Comparison of ENCODE assay signal across 1 cellular context in the genomic region with DNA sequence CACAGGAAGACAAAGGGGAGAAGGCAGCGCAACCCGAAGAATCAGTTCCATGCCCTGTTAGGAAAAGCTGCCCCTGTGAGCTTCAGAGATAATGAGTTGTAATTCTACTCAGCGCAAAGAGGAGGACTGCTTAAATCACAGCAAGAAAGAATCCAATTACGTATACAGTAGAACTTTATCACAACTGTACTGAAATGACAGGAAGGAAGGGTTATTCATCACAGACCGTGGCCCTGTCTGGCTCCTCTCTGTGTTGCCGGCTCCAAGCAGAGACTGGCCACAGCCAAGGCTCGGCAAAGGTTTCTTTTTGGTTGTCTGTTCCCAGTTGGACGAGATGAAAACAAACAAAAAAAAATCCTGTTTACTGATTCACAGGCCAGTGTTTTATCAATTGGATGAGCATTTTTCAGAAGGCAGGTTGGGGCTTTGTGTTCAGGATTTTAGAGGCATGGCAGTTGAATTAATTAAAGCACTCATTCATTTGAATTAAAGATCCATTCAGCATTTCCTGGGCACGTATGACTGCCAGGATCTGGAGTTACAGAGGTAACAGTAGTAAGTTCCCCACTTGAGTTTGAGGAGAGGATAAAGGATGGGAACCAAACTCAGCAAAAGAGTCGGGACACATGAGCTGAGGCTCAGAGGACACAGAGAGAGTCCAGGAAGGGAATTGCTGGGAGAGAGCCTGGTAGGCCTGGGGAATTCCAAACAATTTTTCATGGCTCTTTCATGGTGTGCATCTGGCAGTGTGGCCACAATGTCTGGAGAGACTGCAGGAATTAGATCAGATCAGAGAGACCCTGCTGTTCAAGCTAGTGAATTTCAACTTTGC.
TF ChIP-seq lines count a peak whose summit lies in the region.

No MANE protein-coding gene starts in this region.

TF ChIP-seq in HepG2, 621 proteins besides CTCF, POLR2A, EP300 and RAD21 (continued from another document):
- TF ChIP-seq, protein P1, sequence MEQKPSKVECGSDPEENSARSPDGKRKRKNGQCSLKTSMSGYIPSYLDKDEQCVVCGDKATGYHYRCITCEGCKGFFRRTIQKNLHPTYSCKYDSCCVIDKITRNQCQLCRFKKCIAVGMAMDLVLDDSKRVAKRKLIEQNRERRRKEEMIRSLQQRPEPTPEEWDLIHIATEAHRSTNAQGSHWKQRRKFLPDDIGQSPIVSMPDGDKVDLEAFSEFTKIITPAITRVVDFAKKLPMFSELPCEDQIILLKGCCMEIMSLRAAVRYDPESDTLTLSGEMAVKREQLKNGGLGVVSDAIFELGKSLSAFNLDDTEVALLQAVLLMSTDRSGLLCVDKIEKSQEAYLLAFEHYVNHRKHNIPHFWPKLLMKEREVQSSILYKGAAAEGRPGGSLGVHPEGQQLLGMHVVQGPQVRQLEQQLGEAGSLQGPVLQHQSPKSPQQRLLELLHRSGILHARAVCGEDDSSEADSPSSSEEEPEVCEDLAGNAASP (CRISPR knock-in tag; IDR thresholded peaks at IDR 0.05; ENCODE audit: borderline replicate concordance): no peak
- no peak for TF ChIP-seq TRIM24 (CRISPR knock-in tag; IDR thresholded peaks at IDR 0.05)
- no peak for TF ChIP-seq NR3C1 (CRISPR knock-in tag; IDR thresholded peaks at IDR 0.05)
- no peak for TF ChIP-seq ZNF674 (CRISPR knock-in tag; IDR thresholded peaks at IDR 0.05; ENCODE audit: low read depth)
- TF ChIP-seq HHEX (CRISPR knock-in tag; IDR thresholded peaks at IDR 0.05): no peak
